23 cellular contexts compared by ENCODE assay signal in genomic region chr20:46680684-46681031, GRCh38. TPM values are rescaled to one million over a fixed set of nuclear protein-coding genes. Genes with fewer than 3 reads are reported as not detected.
"Had no signal": no experiment of that assay in that cellular context is flagged by ENCODE, and none has a peak within 500 bp of the region (broad histone marks: within the 10 kb centered on the region; RNA-seq: fewer than 3 reads in every experiment).

No MANE protein-coding gene starts in this region.

- H3K4me3 Mint-ChIP-seq: activated B cell treated with CpG ODN at 0.5 μM for 24 hours; activated CD4-positive, alpha-beta memory T cell treated with anti-CD3 and anti-CD28 coated beads for 36 hours; activated CD4-positive, alpha-beta T cell treated with anti-CD3 and anti-CD28 coated beads, Interleukin-2, amount 10 ng/mL, durations not matched to agents 24 days and 14 days; activated CD8-positive, alpha-beta T cell treated with anti-CD3 and anti-CD28 coated beads for 36 hours; activated naive CD4-positive, alpha-beta T cell treated with anti-CD3 and anti-CD28 coated beads, Interleukin-2, amount 10 ng/mL, durations not matched to agents 7 days and 5 days; activated naive CD4-positive, alpha-beta T cell treated with anti-CD3 and anti-CD28 coated beads, Interleukin-2, amount 50 U/mL, for 24 hours; activated naive CD8-positive, alpha-beta T cell treated with anti-CD3 and anti-CD28 coated beads for 36 hours; activated T-cell treated with anti-CD3 and anti-CD28 coated beads, Interleukin-2, amount 50 U/mL, for 4 hours; activated T-cell treated with anti-CD3 and anti-CD28 coated beads, Interleukin-2, amount 50 U/mL, for 72 hours; activated T-helper 1 cell treated with anti-CD3 and anti-CD28 coated beads, Interleukin-12 subunit alpha, Interleukin-12 subunit beta, Interleukin-2, Interleukin-4 antibody, amounts not matched to agents 30 ng/mL and 10 ng/mL and 1 ng/mL, durations not matched to agents 14 hours and 24 hours and 36 hours; activated T-helper 17 cell treated with anti-CD3 and anti-CD28 coated beads, Interleukin-2, amount 50 U/mL, for 72 hours; T-cell; T-helper 2 cell treated with Interferon-gamma antibody and Interleukin-4, amounts not matched to agents 5 μg/mL and 100 μg/mL, for 36 hours had no signal

- H3K27me3 Mint-ChIP-seq: activated B cell treated with CpG ODN at 0.5 μM for 24 hours; activated CD4-positive, alpha-beta memory T cell treated with anti-CD3 and anti-CD28 coated beads for 36 hours; activated CD4-positive, alpha-beta T cell treated with anti-CD3 and anti-CD28 coated beads, Interleukin-2, amount 10 ng/mL, durations not matched to agents 24 days and 14 days; activated CD8-positive, alpha-beta T cell treated with anti-CD3 and anti-CD28 coated beads for 36 hours; activated naive CD4-positive, alpha-beta T cell treated with anti-CD3 and anti-CD28 coated beads, Interleukin-2, amount 10 ng/mL, durations not matched to agents 7 days and 5 days; activated naive CD4-positive, alpha-beta T cell treated with anti-CD3 and anti-CD28 coated beads, Interleukin-2, amount 50 U/mL, for 24 hours; activated naive CD8-positive, alpha-beta T cell treated with anti-CD3 and anti-CD28 coated beads for 36 hours; activated T-helper 17 cell treated with anti-CD3 and anti-CD28 coated beads, Interleukin-2, amount 50 U/mL, for 72 hours; T-cell had no signal

- H3K27ac Mint-ChIP-seq: activated CD4-positive, alpha-beta memory T cell treated with anti-CD3 and anti-CD28 coated beads for 36 hours; activated CD4-positive, alpha-beta T cell treated with anti-CD3 and anti-CD28 coated beads, Interleukin-2, amount 10 ng/mL, durations not matched to agents 24 days and 14 days; activated naive CD4-positive, alpha-beta T cell treated with anti-CD3 and anti-CD28 coated beads, Interleukin-2, amount 10 ng/mL, durations not matched to agents 7 days and 5 days; activated naive CD4-positive, alpha-beta T cell treated with anti-CD3 and anti-CD28 coated beads, Interleukin-2, amount 50 U/mL, for 24 hours; activated T-helper 1 cell treated with anti-CD3 and anti-CD28 coated beads, Interleukin-12 subunit alpha, Interleukin-12 subunit beta, Interleukin-2, Interleukin-4 antibody, amounts not matched to agents 30 ng/mL and 10 ng/mL and 1 ng/mL, durations not matched to agents 14 hours and 24 hours and 36 hours; T-cell; T-helper 2 cell treated with Interferon-gamma antibody and Interleukin-4, amounts not matched to agents 5 μg/mL and 100 μg/mL, for 36 hours had no signal

- H3K9me3 Mint-ChIP-seq: activated B cell treated with CpG ODN at 0.5 μM for 24 hours; activated CD4-positive, alpha-beta memory T cell treated with anti-CD3 and anti-CD28 coated beads for 36 hours; activated CD4-positive, alpha-beta T cell treated with anti-CD3 and anti-CD28 coated beads, Interleukin-2, amount 10 ng/mL, durations not matched to agents 24 days and 14 days; activated CD8-positive, alpha-beta T cell treated with anti-CD3 and anti-CD28 coated beads for 36 hours; activated naive CD4-positive, alpha-beta T cell treated with anti-CD3 and anti-CD28 coated beads, Interleukin-2, amount 10 ng/mL, durations not matched to agents 7 days and 5 days; activated naive CD4-positive, alpha-beta T cell treated with anti-CD3 and anti-CD28 coated beads, Interleukin-2, amount 50 U/mL, for 24 hours; activated naive CD8-positive, alpha-beta T cell treated with anti-CD3 and anti-CD28 coated beads for 36 hours; activated T-cell treated with anti-CD3 and anti-CD28 coated beads, Interleukin-2, amount 50 U/mL, for 4 hours; activated T-cell treated with anti-CD3 and anti-CD28 coated beads, Interleukin-2, amount 50 U/mL, for 72 hours; activated T-helper 1 cell treated with anti-CD3 and anti-CD28 coated beads, Interleukin-12 subunit alpha, Interleukin-12 subunit beta, Interleukin-2, Interleukin-4 antibody, amounts not matched to agents 30 ng/mL and 10 ng/mL and 1 ng/mL, durations not matched to agents 14 hours and 24 hours and 36 hours; activated T-helper 17 cell treated with anti-CD3 and anti-CD28 coated beads, Interleukin-2, amount 50 U/mL, for 72 hours; T-cell; T-helper 2 cell treated with Interferon-gamma antibody and Interleukin-4, amounts not matched to agents 5 μg/mL and 100 μg/mL, for 36 hours had no signal

- H3K27me3 ChIP-seq: adrenal gland, body of pancreas, brain microvascular endothelial cell, breast epithelium had no signal

- FAIRE-seq: astrocyte, TTC549 had no signal

- DNase-seq: activated B cell treated with CpG ODN at 0.5 μM for 24 hours, amniotic stem cell had no signal

- H3K9me3 ChIP-seq: adrenal gland, body of pancreas, breast epithelium had no signal

- H3K4me3 ChIP-seq: adrenal gland, body of pancreas, breast epithelium had no signal

- H3K27ac ChIP-seq: adrenal gland, body of pancreas, brain microvascular endothelial cell, breast epithelium, VCaP had no signal

- H3K36me3 ChIP-seq: adrenal gland, brain microvascular endothelial cell, breast epithelium had no signal

RNA-seq across cellular contexts. Expression of gene SLC2A10, which starts 28.8 kb away (rescaled TPM):
- total RNA-seq: activated B cell treated with CpG ODN at 0.5 μM for 24 hours; activated CD4-positive, alpha-beta memory T cell treated with anti-CD3 and anti-CD28 coated beads for 36 hours; activated CD4-positive, alpha-beta T cell treated with anti-CD3 and anti-CD28 coated beads, Interleukin-2, amount 10 ng/mL, durations not matched to agents 24 days and 14 days; activated CD8-positive, alpha-beta T cell treated with anti-CD3 and anti-CD28 coated beads for 36 hours; activated T-cell treated with anti-CD3 and anti-CD28 coated beads, Interleukin-2, amount 50 U/mL, for 4 hours; activated T-helper 1 cell treated with anti-CD3 and anti-CD28 coated beads, Interleukin-12 subunit alpha, Interleukin-12 subunit beta, Interleukin-2, Interleukin-4 antibody, amounts not matched to agents 30 ng/mL and 10 ng/mL and 1 ng/mL, durations not matched to agents 14 hours and 24 hours and 36 hours; activated T-helper 17 cell treated with anti-CD3 and anti-CD28 coated beads, Interleukin-2, amount 50 U/mL, for 72 hours; T-helper 1 cell treated with Interleukin-12 subunit alpha and Interleukin-12 subunit beta and Interleukin-4 antibody, amounts not matched to agents 30 ng/mL and 1 ng/mL, for 36 hours had no signal

RNA-seq across cellular contexts. Expression of gene SLC13A3, which starts 29.4 kb away (rescaled TPM):
- total RNA-seq: activated CD4-positive, alpha-beta T cell treated with anti-CD3 and anti-CD28 coated beads, Interleukin-2, amount 10 ng/mL, durations not matched to agents 24 days and 14 days; activated CD8-positive, alpha-beta memory T cell treated with anti-CD3 and anti-CD28 coated beads for 36 hours; activated CD8-positive, alpha-beta T cell treated with anti-CD3 and anti-CD28 coated beads for 36 hours; activated naive CD8-positive, alpha-beta T cell treated with anti-CD3 and anti-CD28 coated beads for 36 hours; activated T-helper 1 cell treated with anti-CD3 and anti-CD28 coated beads, Interleukin-12 subunit alpha, Interleukin-12 subunit beta, Interleukin-2, Interleukin-4 antibody, amounts not matched to agents 30 ng/mL and 10 ng/mL and 1 ng/mL, durations not matched to agents 14 hours and 24 hours and 36 hours; activated T-helper 17 cell treated with anti-CD3 and anti-CD28 coated beads, Interleukin-2, amount 50 U/mL, for 72 hours had no signal
